ENCODE assay signal across 8 cellular contexts in the genomic region with DNA sequence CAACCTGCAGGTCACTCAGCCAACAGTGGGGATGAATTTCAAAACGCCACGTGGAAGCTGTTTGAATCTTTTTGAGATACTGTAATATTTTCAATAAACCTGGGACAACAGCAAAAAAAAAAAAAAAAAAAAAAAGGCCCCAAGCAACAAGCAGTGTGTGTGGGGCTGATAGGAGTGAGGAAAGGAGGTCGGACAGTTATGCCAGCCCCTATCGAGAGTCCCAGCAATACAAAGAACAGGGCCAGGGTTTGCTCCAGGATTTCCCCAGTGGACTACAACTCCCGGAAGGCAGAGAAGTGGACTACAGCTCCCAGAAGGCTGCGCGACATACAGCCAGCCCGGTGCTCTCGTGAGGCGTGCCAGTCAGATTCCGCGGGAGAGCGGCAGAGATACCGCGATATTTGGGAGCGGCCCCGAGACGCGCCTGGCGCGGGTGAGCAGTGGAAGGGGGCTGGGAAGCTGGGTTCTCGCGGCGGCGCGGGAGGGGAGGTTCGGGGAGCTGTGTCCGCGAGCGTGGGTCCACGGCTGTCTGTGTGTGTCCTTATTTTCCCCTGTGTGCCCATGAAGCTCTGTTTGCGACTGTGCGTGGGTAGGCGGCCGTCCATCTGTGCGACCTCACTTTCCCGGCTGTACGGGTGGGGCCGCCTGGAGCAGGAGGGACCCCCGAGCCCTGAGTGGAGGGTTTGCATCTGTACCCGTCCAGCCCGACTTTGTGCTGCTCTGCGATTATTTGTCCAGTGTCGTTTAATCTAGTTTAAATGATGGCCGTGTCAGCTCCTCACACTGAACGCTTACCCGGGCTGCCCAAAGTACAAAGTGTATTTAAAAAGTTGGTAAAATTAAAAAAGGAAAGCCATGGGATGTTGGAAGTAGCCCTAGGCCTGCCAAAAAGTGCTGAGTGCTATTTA. TPM values are rescaled to one million over a fixed set of nuclear protein-coding genes. Genes with fewer than 3 reads are reported as not detected.
DNase-seq lines count a peak whose midpoint lies in the region; ATAC-seq and TF ChIP-seq lines count a peak whose summit lies in the region.

A gene with protein sequence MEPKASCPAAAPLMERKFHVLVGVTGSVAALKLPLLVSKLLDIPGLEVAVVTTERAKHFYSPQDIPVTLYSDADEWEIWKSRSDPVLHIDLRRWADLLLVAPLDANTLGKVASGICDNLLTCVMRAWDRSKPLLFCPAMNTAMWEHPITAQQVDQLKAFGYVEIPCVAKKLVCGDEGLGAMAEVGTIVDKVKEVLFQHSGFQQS (plus strand): TSS at position 397 of the 908 bp plus-strand sequence. CDS start 4,729 bp downstream, outside the sequence.

- H3K4me3 ChIP-seq in left ventricle myocardium inferior = peak within 1 kb of the TSS; percentile 91
- H3K4me3 ChIP-seq in prostate gland = peak within 1 kb of the TSS; percentile 58 to 74
- H3K4me3 ChIP-seq in urinary bladder (ENCODE audit: low read depth, low read length) = peak within 1 kb of the TSS; percentile 87

- no peak for TF ChIP-seq CTCF in left ventricle myocardium inferior (IDR thresholded peaks at IDR 0.05; ENCODE audit: borderline replicate concordance)
- peak in 1 of 4 experiments; percentile 22 for TF ChIP-seq CTCF in prostate gland (IDR thresholded peaks at IDR 0.05)

- TF ChIP-seq POLR2A in GM15510 (IDR thresholded peaks at IDR 0.05; ENCODE audit: borderline replicate concordance, extremely low read depth, insufficient read length) (peak; percentile 98), prostate gland (IDR thresholded peaks at IDR 0.05) (peak; percentile 93)

- H3K9me3 ChIP-seq in left ventricle myocardium inferior (replicated peaks) (no peaks in the 10 kb centered on the region), prostate gland (no peaks in the 10 kb centered on the region)

- H3K36me3 ChIP-seq in left ventricle myocardium inferior (no peaks in the 10 kb centered on the region), prostate gland (no peaks in the 10 kb centered on the region), urinary bladder (ENCODE audit: insufficient read depth) (no peaks in the 10 kb centered on the region)

- no peaks in the 10 kb centered on the region for H3K27me3 ChIP-seq in left ventricle myocardium inferior (ENCODE audit: low read depth)
- no peaks in the 10 kb centered on the region for H3K27me3 ChIP-seq in prostate gland (replicated peaks; ENCODE audit: insufficient read depth)

- peak; percentile 77 for ATAC-seq in HG02938 (IDR thresholded peaks at IDR 0.05; ENCODE audit: unreplicated experiment)

- DNase-seq in NCI-H187 (lab: John Stamatoyannopoulos, UW) = peak; percentile 52 to 88
- peak; percentile 76 to 96 (median 87) for DNase-seq in T-helper 2 cell
- DNase-seq in left ventricle myocardium inferior = peak; percentile 96
- peak; percentile 96 for DNase-seq in prostate gland (ENCODE audit: low spot score)

- peaks cover 26% of the 10 kb centered on the region for H3K4me1 ChIP-seq in left ventricle myocardium inferior
- H3K4me1 ChIP-seq in prostate gland (replicated peaks) = no peaks in the 10 kb centered on the region
- no peaks in the 10 kb centered on the region for H3K4me1 ChIP-seq in urinary bladder (ENCODE audit: insufficient read depth)

- intact Hi-C loops in left ventricle myocardium inferior (cut with micrococcal nuclease) (no loop called here), prostate gland (cut with DNase I) (no loop called here)

- H3K27ac ChIP-seq in angular gyrus (ENCODE audit: low read depth, low read length) (peak within 1 kb of the TSS; percentile 91), left ventricle myocardium inferior (replicated peaks) (peak within 1 kb of the TSS; percentile 92), prostate gland (peak within 1 kb of the TSS; percentile 73 to 84), urinary bladder (ENCODE audit: low read depth) (peak within 1 kb of the TSS; percentile 80)

- 4% methylated on average over 47 of the region's 47 CpGs for WGBS in prostate gland
- 2% methylated on average over 47 of the region's 47 CpGs for whole genome bisulfite sequencing in urinary bladder

RNA-seq across cellular contexts. Expression of the gene that starts here (rescaled TPM):
- total RNA-seq in left ventricle myocardium inferior (5.0 TPM), prostate gland (10 to 100 TPM; 19.4 to 22.0 TPM), urinary bladder (12.8 TPM)
- 13.6 TPM for polyA plus RNA-seq in urinary bladder

Comparison
In these comparisons a context has a peak if more than half of its experiments do, and no peak if none do; other contexts are left out.
1. Peak in every context shown above with its lines: DNase-seq, ATAC-seq, H3K4me3 ChIP-seq and H3K27ac ChIP-seq.